15 cellular contexts compared by ENCODE assay signal in the genomic region with DNA sequence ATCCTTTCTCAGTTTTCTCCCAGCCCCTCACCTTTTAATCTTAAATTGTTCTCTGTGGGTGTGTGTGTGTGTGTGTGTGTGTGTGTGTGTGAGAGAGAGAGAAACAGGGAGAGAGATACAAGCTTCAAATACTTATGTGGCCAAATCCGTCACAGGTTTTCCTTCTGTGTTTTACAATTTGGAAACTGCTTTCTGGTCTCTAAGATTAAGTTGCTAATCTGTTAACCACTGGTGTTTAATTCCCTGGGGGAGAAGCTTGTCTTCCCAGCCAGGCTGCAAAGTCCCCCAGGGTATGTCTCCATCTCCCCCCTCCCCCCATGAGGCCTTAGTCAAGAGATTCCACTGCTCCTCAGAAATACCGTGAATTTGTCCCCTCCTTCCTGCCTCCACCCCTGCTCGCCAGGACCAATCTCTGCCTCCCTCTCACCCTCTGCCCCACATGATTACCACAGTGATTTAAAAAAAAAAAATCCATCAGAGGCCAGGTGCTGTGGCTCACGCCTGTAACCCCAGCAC. TPM values are rescaled to one million over a fixed set of nuclear protein-coding genes. Genes with fewer than 3 reads are reported as not detected.
A peak's percentile ranks its signal among the peaks of the same experiment; 100 is the strongest.
DNase-seq lines count a peak whose midpoint lies in the region; ATAC-seq, FAIRE-seq and TF ChIP-seq lines count a peak whose summit lies in the region.
"Had no signal": no experiment of that assay in that cellular context is flagged by ENCODE, and none has a peak within 500 bp of the region (broad histone marks: within the 10 kb centered on the region; RNA-seq: fewer than 3 reads in every experiment).

No MANE protein-coding gene starts in this region.

- ATAC-seq in lower lobe of right lung, result no peak
- no peak for ATAC-seq in left colon
- ATAC-seq: naive thymus-derived CD8-positive, alpha-beta T cell had no signal

- H4K12ac ChIP-seq in trophoblast cell (ENCODE audit: low read depth, low read length), result no peak overlapping the region

- H3K4me3 ChIP-seq in H1 (ENCODE audit: extremely low read depth in 1 of 4, insufficient read depth in 2 of 4, low read depth in 3 of 4, low read length in 4 of 4) (peak overlapping the region in 2 of 4 experiments; percentile 14 to 37; a peak in 4 of 8 replicates), trophoblast cell (ENCODE audit: low read depth, low read length) (no peak overlapping the region), sigmoid colon (no peak overlapping the region), lower lobe of right lung (no peak overlapping the region)
- H3K4me3 ChIP-seq: colonic mucosa had no signal

- CTCF ChIA-PET in H1 (lab: Charles Lee; ENCODE audit: partially characterized antibody), result interaction anchor here (0.6 to 5.3 kb wide), 3 partner anchors 7 to 17 kb away, joined by 3 to 37 read pairs (median 6); no protein-coding TSS in a partner anchor

- H2AFZ ChIP-seq in H1 (ENCODE audit: low read length) (no peak overlapping the region; the same call in 1 of the 2 replicates), trophoblast cell (ENCODE audit: insufficient read depth, low read length, poor library complexity) (peak overlapping the region; percentile 37)

- H2BK15ac ChIP-seq in H1 (ENCODE audit: low read length), result no peak overlapping the region

- no peak for FAIRE-seq in H1 (lab: Jason Lieb, UNC)
- FAIRE-seq: TTC549 had no signal

- no peaks in the 10 kb centered on the region for H4K20me1 ChIP-seq in H1 (replicated peaks in 1 of 2; ENCODE audit: control insufficient read depth in 1 of 2, insufficient read depth in 2 of 2, low read length in 2 of 2)

- H3K18ac ChIP-seq in H1 (ENCODE audit: extremely low read depth, low read length) (no peak overlapping the region; the same call in 1 of the 2 replicates), trophoblast cell (ENCODE audit: low read length) (no peak overlapping the region)

- no peak overlapping the region for H2BK20ac ChIP-seq in H1 (ENCODE audit: low read length)

- no peaks in the 10 kb centered on the region for H3K79me1 ChIP-seq in H1 (ENCODE audit: low read depth, low read length)
- H3K79me1 ChIP-seq in trophoblast cell (ENCODE audit: low read length), result peaks cover 19% of the 10 kb centered on the region

- H3K27me3 ChIP-seq in H1 (replicated peaks in 1 of 4; ENCODE audit: control insufficient read depth in 3 of 4, extremely low read depth in 1 of 4, insufficient read depth in 3 of 4, low read length in 3 of 4) (no peaks in the 10 kb centered on the region), trophoblast cell (ENCODE audit: insufficient read depth, low read length) (no peaks in the 10 kb centered on the region), sigmoid colon (no peaks in the 10 kb centered on the region), lower lobe of right lung (ENCODE audit: low read depth) (no peaks in the 10 kb centered on the region)
- H3K27me3 ChIP-seq: colonic mucosa had no signal

- WGBS in H1 (ENCODE audit: extremely low coverage in 1 of 2, insufficient coverage in 1 of 2, insufficient read length in 1 of 2, insufficient replicate concordance in 2 of 2, low coverage in 1 of 2, low lambda C conversion rate in 2 of 2, missing lambda C conversion rate in 1 of 2), 2 experiments, result 13% methylated on average over 4 of the region's 4 CpGs; no CpG with 5 or more reads in 1 of the 2 experiments
- WGBS in trophoblast cell (ENCODE audit: extremely low coverage, insufficient coverage, insufficient read length), result no CpG with 5 or more reads among the region's 4 CpGs
- WGBS in sigmoid colon, 2 donors, result 38 to 50% methylated on average over 4 of the region's 4 CpGs

- no peaks in the 10 kb centered on the region for H3K79me2 ChIP-seq in H1 (ENCODE audit: control insufficient read depth in 1 of 2, insufficient read depth in 2 of 2, low read length in 2 of 2)
- peaks cover 2% of the 10 kb centered on the region for H3K79me2 ChIP-seq in trophoblast cell (ENCODE audit: control insufficient read depth, insufficient read depth, low read length, poor library complexity)

- no peak for TF ChIP-seq RAD21 in H1 (IDR thresholded peaks at IDR 0.05 in 1 of 2, conservative IDR thresholded peaks at IDR 0.05 in 1 of 2; ENCODE audit: low read depth in 2 of 2, low read length in 2 of 2)

- H3K14ac ChIP-seq in H1 (ENCODE audit: insufficient read length) (no peak overlapping the region), trophoblast cell (ENCODE audit: low read length) (no peak overlapping the region)

- H3K27ac ChIP-seq in H1 (ENCODE audit: low read depth, low read length) (peak overlapping the region; percentile 43), trophoblast cell (ENCODE audit: low read depth, low read length) (peak overlapping the region; percentile 54), sigmoid colon (peak overlapping the region in 2 of 4 donors; percentile 7 to 49), lower lobe of right lung (no peak overlapping the region), caudate nucleus (ENCODE audit: low read depth, low read length) (no peak overlapping the region)
- H3K27ac ChIP-seq: colonic mucosa had no signal

- TF ChIP-seq CTCF in H1 (IDR thresholded peaks at IDR 0.05; ENCODE audit: control extremely low read depth in 1 of 3, insufficient read depth in 1 of 3, low read depth in 1 of 3, low read length in 3 of 3) (no peak), sigmoid colon (IDR thresholded peaks at IDR 0.05) (no peak), lower lobe of right lung (IDR thresholded peaks at IDR 0.05) (no peak)

- POLR2A ChIA-PET in H1 (lab: Charles Lee; ENCODE audit: partially characterized antibody), result interaction anchor here (0.6 to 1.4 kb wide), 6 partner anchors 9 to 152 kb away, joined by 3 to 4 read pairs (median 3); a partner anchor contains a TSS

- H2BK5ac ChIP-seq in H1 (ENCODE audit: low read depth, low read length) (peak overlapping the region; percentile 80; the same call in 1 of the 2 replicates), trophoblast cell (ENCODE audit: low read depth, low read length, poor library complexity) (no peak overlapping the region)

- H3K23ac ChIP-seq in H1 (ENCODE audit: insufficient read length), result no peak overlapping the region
- no peak overlapping the region for H3K23ac ChIP-seq in trophoblast cell (ENCODE audit: low read length)

- intact Hi-C loops in sigmoid colon (cut with DNase I) (no loop called here), lower lobe of right lung (cut with DNase I) (no loop called here), left colon (cut with DNase I, micrococcal nuclease) (no loop called here)

- peak; percentile 95 for DNase-seq in NCI-H82 treated with DMSO at 0.1 percent for 48 hours (lab: John Stamatoyannopoulos, UW; ENCODE audit: unreplicated experiment)
- no peak for DNase-seq in H1 (ENCODE audit: low read depth in 1 of 2, low spot score in 2 of 2)
- DNase-seq in trophoblast cell, result no peak
- DNase-seq in sigmoid colon, result no peak
- DNase-seq in lower lobe of right lung, result no peak
- DNase-seq in left colon, result no peak
- no peak for DNase-seq in caudate nucleus (lab: John Stamatoyannopoulos, UW)
- DNase-seq: activated naive CD4-positive, alpha-beta T cell treated with anti-CD3 and anti-CD28 coated beads, Interleukin-2, amount 50 U/mL, for 16 hours; CD4-positive, alpha-beta memory T cell; colonic mucosa; naive thymus-derived CD8-positive, alpha-beta T cell; OCI-M1 had no signal

- peak overlapping the region; percentile 39; the same call in 1 of the 2 replicates for H2BK12ac ChIP-seq in H1 (ENCODE audit: low read depth, low read length)
- H2BK12ac ChIP-seq in trophoblast cell (ENCODE audit: low read length), result peak overlapping the region; percentile 30

- peak overlapping the region; percentile 86 for H3K56ac ChIP-seq in H1 (replicated peaks; ENCODE audit: insufficient read length, low read depth, low read length)

- H4K8ac ChIP-seq in H1 (ENCODE audit: extremely low read depth, insufficient read depth, low read length) (no peak overlapping the region), trophoblast cell (ENCODE audit: low read depth, low read length) (no peak overlapping the region)

- H3K9ac ChIP-seq in ES-I3 (ENCODE audit: low read depth, low read length), result peak overlapping the region; percentile 39
- no peak overlapping the region for H3K9ac ChIP-seq in H1 (replicated peaks in 1 of 4; ENCODE audit: extremely low read depth in 1 of 4, low read depth in 3 of 4, low read length in 3 of 4)
- no peak overlapping the region for H3K9ac ChIP-seq in trophoblast cell (ENCODE audit: low read length)

- H3K4ac ChIP-seq in H1 (replicated peaks; ENCODE audit: insufficient read length, low read depth, low read length) (no peak overlapping the region), trophoblast cell (ENCODE audit: low read depth, low read length) (no peak overlapping the region)

- H2AK5ac ChIP-seq in H1 (ENCODE audit: low read depth, low read length) (no peak overlapping the region), trophoblast cell (ENCODE audit: low read length) (no peak overlapping the region)

- H3K4me1 ChIP-seq in ES-I3 (ENCODE audit: insufficient read depth, low read length) (peaks cover 24% of the 10 kb centered on the region; the same call in 1 of the 2 replicates), H1 (replicated peaks in 1 of 4; ENCODE audit: control insufficient read depth in 3 of 4, insufficient read depth in 4 of 4, low read length in 3 of 4) (peaks cover 5 to 20% (median 15%) of the 10 kb centered on the region in 4 experiments; a peak in 6 of 7 replicates), trophoblast cell (ENCODE audit: control insufficient read depth in 1 of 2, insufficient read depth in 2 of 2, low read length in 2 of 2) (peaks cover 3 to 18% of the 10 kb centered on the region in 2 experiments), sigmoid colon (peaks cover 0 to 23% (median 18%) of the 10 kb centered on the region in 4 donors), lower lobe of right lung (peaks cover 22% of the 10 kb centered on the region)
- H3K4me1 ChIP-seq: colonic mucosa had no signal

- peaks cover 1% of the 10 kb centered on the region; the same call in 1 of the 2 replicates for H3K23me2 ChIP-seq in H1 (ENCODE audit: low read depth, low read length)

- no peak for TF ChIP-seq POLR2A in H1 (IDR thresholded peaks at IDR 0.05; ENCODE audit: control extremely low read depth in 1 of 2, low read depth in 2 of 2, low read length in 2 of 2)
- TF ChIP-seq POLR2A in sigmoid colon (IDR thresholded peaks at IDR 0.05), result no peak

- TF ChIP-seq EP300 in H1 (IDR thresholded peaks at IDR 0.05; ENCODE audit: borderline replicate concordance in 1 of 2, low read depth in 2 of 2, low read length in 2 of 2) (no peak), sigmoid colon (IDR thresholded peaks at IDR 0.05) (no peak)

- peak overlapping the region; percentile 87 for H2BK120ac ChIP-seq in H1 (replicated peaks; ENCODE audit: low read depth, low read length)
- peak overlapping the region; percentile 43 for H2BK120ac ChIP-seq in trophoblast cell (ENCODE audit: insufficient read depth, low read length, poor library complexity)

- no peak overlapping the region for H4K91ac ChIP-seq in H1 (replicated peaks; ENCODE audit: insufficient read length, low read length)
- H4K91ac ChIP-seq in trophoblast cell (ENCODE audit: low read depth, low read length), result no peak overlapping the region

- H3K4me2 ChIP-seq in H1 (ENCODE audit: insufficient read depth in 1 of 2, low read depth in 2 of 2, low read length in 2 of 2), result peak overlapping the region; percentile 59 to 77
- H3K4me2 ChIP-seq in trophoblast cell (ENCODE audit: low read length), result no peak overlapping the region

- H3K36me3 ChIP-seq in ES-I3 (ENCODE audit: insufficient read depth, low read length) (no peaks in the 10 kb centered on the region), H1 (ENCODE audit: control insufficient read depth in 2 of 4, insufficient read depth in 4 of 4, low read length in 3 of 4) (no peaks in the 10 kb centered on the region; a peak in 1 of 8 replicates), trophoblast cell (ENCODE audit: control insufficient read depth in 1 of 2, insufficient read depth in 2 of 2, low read length in 2 of 2) (no peaks in the 10 kb centered on the region), sigmoid colon (no peaks in the 10 kb centered on the region), lower lobe of right lung (no peaks in the 10 kb centered on the region)
- H3K36me3 ChIP-seq: colonic mucosa had no signal

- H3K9me3 ChIP-seq in ES-I3 (ENCODE audit: control insufficient read depth, insufficient read depth, low read length) (peaks cover 8% of the 10 kb centered on the region), H1 (ENCODE audit: insufficient read depth in 2 of 2, low read depth in 1 of 2, low read length in 1 of 2) (peaks cover 7 to 9% of the 10 kb centered on the region in 2 experiments), trophoblast cell (ENCODE audit: insufficient read depth, low read depth, low read length) (no peaks in the 10 kb centered on the region), sigmoid colon (no peaks in the 10 kb centered on the region), lower lobe of right lung (no peaks in the 10 kb centered on the region)
- H3K9me3 ChIP-seq: colonic mucosa had no signal

- H4K5ac ChIP-seq in H1 (ENCODE audit: insufficient read length, low read depth, low read length), result peak overlapping the region; percentile 41

RNA-seq across cellular contexts. Expression of a gene that starts 49.0 kb away (rescaled TPM):
- 4.5 and 4.7 TPM in 2 replicates for total RNA-seq in H1 (2021; fragmentation: NEBNext Ultra II Directional; extraction: Animal tissue kit (Norgen Biotek cat#: 25700))
- 3.6 and 5.6 TPM in 2 replicates for polyA plus RNA-seq in H1 (2011; rRNA removed)
- 6.9 TPM for polyA plus RNA-seq in H1 (2011; cell fraction: cytosol; rRNA removed)
- polyA plus RNA-seq in H1 (2011; cell fraction: nucleus; rRNA removed), result 43.0 TPM
- polyA plus RNA-seq in H1 (2012, experiment 1 of 2), result 5.7 to 7.7 TPM (median 5.9 TPM) in 4 replicates
- polyA plus RNA-seq in H1 (2012, experiment 2 of 2), result 1.6 TPM
- polyA plus RNA-seq in H1 (2013, experiment 1 of 2), result 3.2 TPM
- polyA plus RNA-seq in H1 (2013, experiment 2 of 2), result 2.5 TPM
- 3.3 and 3.8 TPM in 2 replicates for polyA minus RNA-seq in H1 (2011; rRNA and poly(A)+ RNA removed)
- 3.1 TPM for polyA minus RNA-seq in H1 (2011; cell fraction: cytosol; rRNA and poly(A)+ RNA removed)
- 9.2 TPM for polyA minus RNA-seq in H1 (2011; cell fraction: nucleus; rRNA and poly(A)+ RNA removed)
- polyA plus RNA-seq in trophoblast cell (2013), result 0.12 and 0.15 TPM in 2 replicates
- 10 to 100 TPM in 3 of 4 donors, 1 to 10 TPM in 1; 9.4 to 28.0 (median 15.1) TPM for total RNA-seq in sigmoid colon
- polyA plus RNA-seq in sigmoid colon, result 1 to 10 TPM in 2 of 3 donors, under 1 TPM in 1; 0.92 to 7.8 (median 4.8) TPM
- 11.0 TPM for total RNA-seq in lower lobe of right lung
- 1 to 10 TPM; 3.2 to 3.9 TPM for total RNA-seq in left colon
- total RNA-seq: CD4-positive, alpha-beta memory T cell; MCF 10A; naive thymus-derived CD8-positive, alpha-beta T cell had no signal

Comparison
In these comparisons a context has a peak if more than half of its experiments do, and no peak if none do; other contexts are left out.
1. H3K27ac ChIP-seq: peak in H1 (single experiment) and trophoblast cell (single experiment); none in lower lobe of right lung (single experiment) and caudate nucleus (single experiment).